27 cellular contexts compared by ENCODE assay signal in genomic region chr5:18961234-18961633, GRCh38.
"Had no signal": no experiment of that assay in that cellular context is flagged by ENCODE, and none has a peak within 500 bp of the region (broad histone marks: within the 10 kb centered on the region; RNA-seq: fewer than 3 reads in every experiment).

No MANE protein-coding gene starts in this region.

- H3K27ac Mint-ChIP-seq: activated CD4-positive, alpha-beta T cell treated with anti-CD3 and anti-CD28 coated beads for 36 hours; activated CD4-positive, alpha-beta T cell treated with anti-CD3 and anti-CD28 coated beads, Interleukin-2, amount 10 ng/mL, durations not matched to agents 7 days and 5 days; activated CD8-positive, alpha-beta T cell treated with anti-CD3 and anti-CD28 coated beads, Interleukin-2, amount 10 ng/mL, durations not matched to agents 7 days and 5 days; activated naive CD4-positive, alpha-beta T cell treated with anti-CD3 and anti-CD28 coated beads, Interleukin-2, amount 50 U/mL, for 24 hours; activated T-cell treated with anti-CD3 and anti-CD28 coated beads, Interleukin-2, amount 50 U/mL, for 24 hours; activated T-helper 2 cell treated with anti-CD3 and anti-CD28 coated beads, Interferon-gamma antibody, Interleukin-2, Interleukin-4, amounts not matched to agents 10 μg/mL and 5 μg/mL and 100 μg/mL, durations not matched to agents 14 hours and 24 hours and 36 hours; T-helper 1 cell treated with Interleukin-12 subunit alpha and Interleukin-12 subunit beta and Interleukin-4 antibody, amounts not matched to agents 30 μg/mL and 1 μg/mL, for 36 hours; T-helper 2 cell treated with Interferon-gamma antibody and Interleukin-4, amounts not matched to agents 5 μg/mL and 100 μg/mL, for 36 hours; WTC11 had no signal

- H3K27ac ChIP-seq: adrenal gland, body of pancreas had no signal

- H3K36me3 Mint-ChIP-seq: activated naive CD4-positive, alpha-beta T cell treated with anti-CD3 and anti-CD28 coated beads, Interleukin-2, amount 50 U/mL, for 24 hours; WTC11 had no signal

- DNase-seq: activated CD4-positive, alpha-beta T cell treated with anti-CD3 and anti-CD28 coated beads for 36 hours; activated CD4-positive, alpha-beta T cell treated with anti-CD3 and anti-CD28 coated beads, Interleukin-2, amount 10 ng/mL, durations not matched to agents 7 days and 5 days; activated CD4-positive, alpha-beta T cell treated with anti-CD3 and anti-CD28 coated beads, Interleukin-2, amount 50 U/mL, for 48 hours; activated CD8-positive, alpha-beta T cell treated with anti-CD3 and anti-CD28 coated beads, Interleukin-2, amount 10 ng/mL, durations not matched to agents 7 days and 5 days; activated gamma-delta T cell; activated naive CD4-positive, alpha-beta T cell treated with Interleukin-2 at 50 U/mL for 16 hours; activated T-cell treated with anti-CD3 and anti-CD28 coated beads, Interleukin-2, amount 50 U/mL, for 24 hours; adrenal gland; body of pancreas; cerebellar nuclear complex; NCI-H1105; NCI-H1417 treated with DMSO at 0.1 percent for 48 hours; NCI-H2029 treated with DMSO at 0.1 percent for 48 hours; NCI-H2107; NCI-H2171; NCI-H510A; NCI-H526; NCI-H748 treated with DMSO at 0.1 percent for 48 hours; NK-92 treated with Interleukin-12 subunit alpha and Interleukin-12 subunit beta, amount 100 ng/mL, for 24 hours; OCI-M1; Right ventricle myocardium superior had no signal

- H3K4me1 Mint-ChIP-seq: activated CD4-positive, alpha-beta T cell treated with anti-CD3 and anti-CD28 coated beads for 36 hours; activated CD4-positive, alpha-beta T cell treated with anti-CD3 and anti-CD28 coated beads, Interleukin-2, amount 10 ng/mL, durations not matched to agents 7 days and 5 days; activated naive CD4-positive, alpha-beta T cell treated with anti-CD3 and anti-CD28 coated beads, Interleukin-2, amount 50 U/mL, for 24 hours; WTC11 had no signal

- H3K4me1 ChIP-seq: adrenal gland, body of pancreas had no signal

- H3K9me3 Mint-ChIP-seq: WTC11 had no signal

- ATAC-seq: activated CD4-positive, alpha-beta T cell treated with anti-CD3 and anti-CD28 coated beads for 36 hours; activated CD4-positive, CD25-positive, alpha-beta regulatory T cell treated with anti-CD3 and anti-CD28 coated beads, Interleukin-2, amount 50 U/mL, for 24 hours; activated CD8-positive, alpha-beta T cell treated with anti-CD3 and anti-CD28 coated beads, Interleukin-2, amount 10 ng/mL, durations not matched to agents 7 days and 5 days; body of pancreas; WTC11 had no signal

- H3K27me3 ChIP-seq: adrenal gland, body of pancreas had no signal

- H3K4me3 ChIP-seq: adrenal gland, body of pancreas had no signal

- H3K9me3 ChIP-seq: body of pancreas had no signal

- H3K27me3 Mint-ChIP-seq: activated CD4-positive, alpha-beta T cell treated with anti-CD3 and anti-CD28 coated beads for 36 hours; activated CD4-positive, alpha-beta T cell treated with anti-CD3 and anti-CD28 coated beads, Interleukin-2, amount 10 ng/mL, durations not matched to agents 7 days and 5 days; activated naive CD4-positive, alpha-beta T cell treated with anti-CD3 and anti-CD28 coated beads, Interleukin-2, amount 50 U/mL, for 24 hours; activated T-cell treated with anti-CD3 and anti-CD28 coated beads, Interleukin-2, amount 50 U/mL, for 24 hours had no signal

- H3K36me3 ChIP-seq: adrenal gland had no signal

- H3K4me3 Mint-ChIP-seq: activated CD4-positive, alpha-beta T cell treated with anti-CD3 and anti-CD28 coated beads for 36 hours; activated CD4-positive, alpha-beta T cell treated with anti-CD3 and anti-CD28 coated beads, Interleukin-2, amount 10 ng/mL, durations not matched to agents 7 days and 5 days; activated CD8-positive, alpha-beta T cell treated with anti-CD3 and anti-CD28 coated beads, Interleukin-2, amount 10 ng/mL, durations not matched to agents 7 days and 5 days; activated naive CD4-positive, alpha-beta T cell treated with anti-CD3 and anti-CD28 coated beads, Interleukin-2, amount 50 U/mL, for 24 hours; activated T-cell treated with anti-CD3 and anti-CD28 coated beads, Interleukin-2, amount 50 U/mL, for 24 hours; T-helper 1 cell treated with Interleukin-12 subunit alpha and Interleukin-12 subunit beta and Interleukin-4 antibody, amounts not matched to agents 30 μg/mL and 1 μg/mL, for 36 hours; T-helper 2 cell treated with Interferon-gamma antibody and Interleukin-4, amounts not matched to agents 5 μg/mL and 100 μg/mL, for 36 hours; WTC11 had no signal
